In genomic region chr4:131001371-131001770, GRCh38 we compare ENCODE assay signal across 38 cellular contexts.
"Had no signal": no experiment of that assay in that cellular context is flagged by ENCODE, and none has a peak within 500 bp of the region (broad histone marks: within the 10 kb centered on the region; RNA-seq: fewer than 3 reads in every experiment).

No MANE protein-coding gene starts in this region.

- ATAC-seq: activated CD8-positive, alpha-beta memory T cell treated with anti-CD3 and anti-CD28 coated beads, Interleukin-2, amount 10 ng/mL, durations not matched to agents 7 days and 5 days; activated CD8-positive, alpha-beta T cell treated with anti-CD3 and anti-CD28 coated beads, Interleukin-2, amount 10 ng/mL, durations not matched to agents 7 days and 5 days; activated T-cell treated with anti-CD3 and anti-CD28 coated beads, Interleukin-2, amount 50 U/mL, for 72 hours; left lung; mucosa of descending colon; stimulated activated memory B cell treated with anti-CD40 and anti-IgM and Interleukin-4, amounts not matched to agents 10 μg/mL and 1 μg/mL and 100 μg/mL, for 72 hours; stimulated activated naive CD8-positive, alpha-beta T cell treated with anti-CD3 and anti-CD28 coated beads, Interleukin-15, amount 100 ng/mL, for 72 hours; T-helper 17 cell; WTC11 had no signal

- H3K4me1 ChIP-seq: esophagus squamous epithelium, left lung, prostate gland, thyroid gland, upper lobe of left lung, vagina had no signal

- H3K9me3 Mint-ChIP-seq: brain; nephron; stimulated activated memory B cell treated with anti-CD40 and anti-IgM and Interleukin-4, amounts not matched to agents 10 μg/mL and 1 μg/mL and 100 μg/mL, for 72 hours; stimulated activated naive CD8-positive, alpha-beta T cell treated with anti-CD3 and anti-CD28 coated beads, Interleukin-15, amount 100 ng/mL, for 72 hours had no signal

- H3K4me3 ChIP-seq: esophagus squamous epithelium, left lung, lung, mucosa of descending colon, ovary, prostate gland, smooth muscle cell, thyroid gland, upper lobe of left lung, vagina had no signal

- H3K4me1 Mint-ChIP-seq: activated CD8-positive, alpha-beta memory T cell treated with anti-CD3 and anti-CD28 coated beads, Interleukin-2, amount 10 ng/mL, durations not matched to agents 7 days and 5 days; brain; endodermal cell; nephron; stimulated activated memory B cell treated with anti-CD40 and anti-IgM and Interleukin-4, amounts not matched to agents 10 μg/mL and 1 μg/mL and 100 μg/mL, for 72 hours; stimulated activated naive CD8-positive, alpha-beta T cell treated with anti-CD3 and anti-CD28 coated beads, Interleukin-15, amount 100 ng/mL, for 72 hours; T-helper 17 cell had no signal

- H3K36me3 Mint-ChIP-seq: activated CD8-positive, alpha-beta memory T cell treated with anti-CD3 and anti-CD28 coated beads, Interleukin-2, amount 10 ng/mL, durations not matched to agents 7 days and 5 days; activated naive CD8-positive, alpha-beta T cell; brain; stimulated activated memory B cell treated with anti-CD40 and anti-IgM and Interleukin-4, amounts not matched to agents 10 μg/mL and 1 μg/mL and 100 μg/mL, for 72 hours had no signal

- H3K4me2 ChIP-seq: smooth muscle cell had no signal

- DNase-seq: activated CD4-positive, alpha-beta T cell treated with anti-CD3 and anti-CD28 coated beads for 1 hour; activated CD4-positive, alpha-beta T cell treated with anti-CD3 and anti-CD28 coated beads, Interleukin-2, amount 50 U/mL, for 1 hour; activated CD8-positive, alpha-beta memory T cell treated with anti-CD3 and anti-CD28 coated beads, Interleukin-2, amount 10 ng/mL, durations not matched to agents 7 days and 5 days; activated CD8-positive, alpha-beta T cell treated with anti-CD3 and anti-CD28 coated beads, Interleukin-2, amount 10 ng/mL, durations not matched to agents 7 days and 5 days; activated effector memory CD4-positive, alpha-beta T cell treated with Interleukin-2 at 50 U/mL for 16 hours; activated naive CD4-positive, alpha-beta T cell treated with Interleukin-2 at 50 U/mL for 16 hours; activated T-cell treated with anti-CD3 and anti-CD28 coated beads, Interleukin-2, amount 50 U/mL, for 72 hours; aorta; cortex of kidney; endodermal cell; esophagus squamous epithelium; left lung; mucosa of descending colon; ovary; retina; stimulated activated CD4-positive, alpha-beta T cell treated with anti-CD3 and anti-CD28 coated beads, Interleukin-1b, Interleukin-23, amount 100 ng/mL, for 48 hours; stimulated activated CD4-positive, alpha-beta T cell treated with anti-CD3 and anti-CD28 coated beads, Interleukin-4, amount 100 ng/mL, for 4 hours; stimulated activated CD8-positive, alpha-beta memory T cell treated with anti-CD3 and anti-CD28 coated beads, Interleukin-4, amount 100 ng/mL, for 48 hours; stimulated activated naive CD8-positive, alpha-beta T cell treated with anti-CD3 and anti-CD28 coated beads, Interleukin-15, amount 100 ng/mL, for 72 hours; substantia nigra; SW 1271; T-helper 17 cell; T1000; thyroid gland; upper lobe of left lung had no signal

- H3K27ac Mint-ChIP-seq: activated CD8-positive, alpha-beta memory T cell treated with anti-CD3 and anti-CD28 coated beads, Interleukin-2, amount 10 ng/mL, durations not matched to agents 7 days and 5 days; activated CD8-positive, alpha-beta T cell treated with anti-CD3 and anti-CD28 coated beads, Interleukin-2, amount 10 ng/mL, durations not matched to agents 7 days and 5 days; activated naive CD8-positive, alpha-beta T cell; activated T-cell treated with anti-CD3 and anti-CD28 coated beads, Interleukin-2, amount 50 U/mL, for 72 hours; brain; endodermal cell; nephron; stimulated activated memory B cell treated with anti-CD40 and anti-IgM and Interleukin-4, amounts not matched to agents 10 μg/mL and 1 μg/mL and 100 μg/mL, for 72 hours; T-helper 17 cell; WTC11 had no signal

- H3K27me3 Mint-ChIP-seq: activated CD8-positive, alpha-beta memory T cell treated with anti-CD3 and anti-CD28 coated beads, Interleukin-2, amount 10 ng/mL, durations not matched to agents 7 days and 5 days; activated naive CD8-positive, alpha-beta T cell; brain; stimulated activated memory B cell treated with anti-CD40 and anti-IgM and Interleukin-4, amounts not matched to agents 10 μg/mL and 1 μg/mL and 100 μg/mL, for 72 hours; stimulated activated naive CD8-positive, alpha-beta T cell treated with anti-CD3 and anti-CD28 coated beads, Interleukin-15, amount 100 ng/mL, for 72 hours; T-helper 17 cell had no signal

- H3K36me3 ChIP-seq: esophagus squamous epithelium, left lung, neutrophil, ovary, prostate gland, thyroid gland, upper lobe of left lung, vagina had no signal

- FAIRE-seq: frontal cortex, islet of Langerhans had no signal

- H3K27ac ChIP-seq: epithelial cell of prostate, esophagus squamous epithelium, left lung, neutrophil, ovary, prostate gland, thyroid gland, upper lobe of left lung, vagina had no signal

- H3K27me3 ChIP-seq: esophagus squamous epithelium, left lung, neutrophil, ovary, thyroid gland, upper lobe of left lung, vagina had no signal

- H3K9me3 ChIP-seq: esophagus squamous epithelium, neutrophil, ovary, prostate gland, thyroid gland, upper lobe of left lung, vagina had no signal

- H3K4me3 Mint-ChIP-seq: activated CD8-positive, alpha-beta memory T cell treated with anti-CD3 and anti-CD28 coated beads, Interleukin-2, amount 10 ng/mL, durations not matched to agents 7 days and 5 days; activated CD8-positive, alpha-beta T cell treated with anti-CD3 and anti-CD28 coated beads, Interleukin-2, amount 10 ng/mL, durations not matched to agents 7 days and 5 days; activated naive CD8-positive, alpha-beta T cell; activated T-cell treated with anti-CD3 and anti-CD28 coated beads, Interleukin-2, amount 50 U/mL, for 72 hours; brain; endodermal cell; nephron; stimulated activated memory B cell treated with anti-CD40 and anti-IgM and Interleukin-4, amounts not matched to agents 10 μg/mL and 1 μg/mL and 100 μg/mL, for 72 hours; stimulated activated naive CD8-positive, alpha-beta T cell treated with anti-CD3 and anti-CD28 coated beads, Interleukin-15, amount 100 ng/mL, for 72 hours; T-helper 17 cell; WTC11 had no signal
